In genomic region chr12:22851532-22851931, GRCh38 we compare ENCODE assay signal across 27 cellular contexts.
"Had no signal": no experiment of that assay in that cellular context is flagged by ENCODE, and none has a peak within 500 bp of the region (broad histone marks: within the 10 kb centered on the region; RNA-seq: fewer than 3 reads in every experiment).

No MANE protein-coding gene starts in this region.

- H3K9me3 ChIP-seq: esophagus squamous epithelium, gastrocnemius medialis, heart right ventricle, left lung, lower lobe of right lung had no signal

- H3K36me3 ChIP-seq: esophagus squamous epithelium, gastrocnemius medialis, heart right ventricle, left lung, lower lobe of right lung had no signal

- H3K27ac ChIP-seq: coronary artery, dorsolateral prefrontal cortex, epithelial cell of prostate, esophagus squamous epithelium, gastrocnemius medialis, heart right ventricle, left lung, lower lobe of right lung had no signal

- H3K4me1 ChIP-seq: esophagus squamous epithelium, gastrocnemius medialis, heart right ventricle, left lung had no signal

- DNase-seq: dermis blood vessel endothelial cell; dorsolateral prefrontal cortex; effector CD4-positive, alpha-beta T cell; effector memory CD4-positive, alpha-beta T cell; erythroblast; esophagus squamous epithelium; foreskin fibroblast; foreskin melanocyte; gastrocnemius medialis; glutamatergic neuron; head of caudate nucleus; heart right ventricle; hippocampal formation; left cardiac atrium; left lung; left ventricle myocardium superior; lower lobe of right lung; mesenchymal stem cell; midbrain; naive thymus-derived CD4-positive, alpha-beta T cell had no signal

- H3K27me3 ChIP-seq: dorsolateral prefrontal cortex, esophagus squamous epithelium, gastrocnemius medialis, left lung had no signal

- FAIRE-seq: colon, endometrium, islet of Langerhans, keratinocyte had no signal

- ATAC-seq: esophagus mucosa; gastrocnemius medialis; heart right ventricle; left cardiac atrium; left lung; left ventricle myocardium superior; lower lobe of right lung; naive thymus-derived CD4-positive, alpha-beta T cell had no signal

- H3K4me3 ChIP-seq: coronary artery, dorsolateral prefrontal cortex, esophagus squamous epithelium, gastrocnemius medialis, heart right ventricle, left lung, lower lobe of right lung had no signal
